14 cellular contexts compared by ENCODE assay signal in genomic region chr22:46337870-46338269, GRCh38. TPM values are rescaled to one million over a fixed set of nuclear protein-coding genes. Genes with fewer than 3 reads are reported as not detected.
DNase-seq lines count a peak whose midpoint lies in the region; ATAC-seq and TF ChIP-seq lines count a peak whose summit lies in the region.
"Had no signal": no experiment of that assay in that cellular context is flagged by ENCODE, and none has a peak within 500 bp of the region (broad histone marks: within the 10 kb centered on the region; RNA-seq: fewer than 3 reads in every experiment).

No MANE protein-coding gene starts in this region.

- TF ChIP-seq CTCF in gastroesophageal sphincter (IDR thresholded peaks at IDR 0.05), result no peak

- WGBS in gastroesophageal sphincter (ENCODE audit: low coverage in 1 of 2), 2 donors, result 60 to 77% methylated on average over 1 to 2 of the region's 9 CpGs

- TF ChIP-seq EP300 in gastroesophageal sphincter (IDR thresholded peaks at IDR 0.05), result no peak

- H3K9me3 Mint-ChIP-seq in activated naive CD4-positive, alpha-beta T cell treated with anti-CD3 and anti-CD28 coated beads, Interleukin-2, amount 50 U/mL, for 24 hours, result no peaks in the 10 kb centered on the region
- H3K9me3 Mint-ChIP-seq in IgD-negative memory B cell, result no peaks in the 10 kb centered on the region
- H3K9me3 Mint-ChIP-seq in immature natural killer cell, result no peaks in the 10 kb centered on the region
- no peaks in the 10 kb centered on the region for H3K9me3 Mint-ChIP-seq in stimulated activated effector memory CD8-positive, alpha-beta T cell treated with anti-CD3 and anti-CD28 coated beads, Interleukin-12 subunit alpha, Interleukin-12 subunit beta, amount 100 ng/mL, for 72 hours
- H3K9me3 Mint-ChIP-seq in activated CD4-positive, alpha-beta T cell treated with anti-CD3 and anti-CD28 coated beads, Interleukin-2, amount 10 ng/mL, durations not matched to agents 24 days and 14 days, result no peaks in the 10 kb centered on the region
- H3K9me3 Mint-ChIP-seq: activated naive CD4-positive, alpha-beta T cell treated with anti-CD3 and anti-CD28 coated beads, Interleukin-2, amount 10 ng/mL, durations not matched to agents 7 days and 5 days had no signal

- H3K27ac Mint-ChIP-seq in activated naive CD4-positive, alpha-beta T cell treated with anti-CD3 and anti-CD28 coated beads, Interleukin-2, amount 50 U/mL, for 24 hours, result no peak overlapping the region
- H3K27ac Mint-ChIP-seq in IgD-negative memory B cell (peak overlapping the region in 1 of 3 donors; percentile 68), immature natural killer cell (peak overlapping the region in 4 of 6 donors; percentile 14 to 60 (median 26))
- H3K27ac Mint-ChIP-seq in stimulated activated effector memory CD8-positive, alpha-beta T cell treated with anti-CD3 and anti-CD28 coated beads, Interleukin-12 subunit alpha, Interleukin-12 subunit beta, amount 100 ng/mL, for 72 hours, result peak overlapping the region; percentile 59
- no peak overlapping the region for H3K27ac Mint-ChIP-seq in activated CD4-positive, alpha-beta T cell treated with anti-CD3 and anti-CD28 coated beads, Interleukin-2, amount 10 ng/mL, durations not matched to agents 24 days and 14 days

- no peak for ATAC-seq in stimulated activated effector memory CD8-positive, alpha-beta T cell treated with anti-CD3 and anti-CD28 coated beads, Interleukin-12 subunit alpha, Interleukin-12 subunit beta, amount 100 ng/mL, for 72 hours
- no peak for ATAC-seq in gastroesophageal sphincter
- ATAC-seq in GM19463 (IDR thresholded peaks at IDR 0.05; ENCODE audit: unreplicated experiment), result no peak

- peak overlapping the region; percentile 36 for H3K4me3 Mint-ChIP-seq in activated naive CD4-positive, alpha-beta T cell treated with anti-CD3 and anti-CD28 coated beads, Interleukin-2, amount 50 U/mL, for 24 hours
- H3K4me3 Mint-ChIP-seq in IgD-negative memory B cell (peak overlapping the region in 3 of 4 donors; percentile 22 to 75 (median 39)), immature natural killer cell (peak overlapping the region in 4 of 5 donors; percentile 26 to 85 (median 49))
- H3K4me3 Mint-ChIP-seq in stimulated activated effector memory CD8-positive, alpha-beta T cell treated with anti-CD3 and anti-CD28 coated beads, Interleukin-12 subunit alpha, Interleukin-12 subunit beta, amount 100 ng/mL, for 72 hours, result no peak overlapping the region
- H3K4me3 Mint-ChIP-seq in activated CD4-positive, alpha-beta T cell treated with anti-CD3 and anti-CD28 coated beads, Interleukin-2, amount 10 ng/mL, durations not matched to agents 24 days and 14 days, result no peak overlapping the region
- H3K4me3 Mint-ChIP-seq: activated naive CD4-positive, alpha-beta T cell treated with anti-CD3 and anti-CD28 coated beads, Interleukin-2, amount 10 ng/mL, durations not matched to agents 7 days and 5 days had no signal

- peaks cover 0 to 30% (median 13%) of the 10 kb centered on the region in 3 donors for H3K4me1 ChIP-seq in gastroesophageal sphincter

- H3K36me3 ChIP-seq in gastroesophageal sphincter, result peaks cover 0 to 56% of the 10 kb centered on the region in 2 donors

- H3K36me3 Mint-ChIP-seq in activated naive CD4-positive, alpha-beta T cell treated with anti-CD3 and anti-CD28 coated beads, Interleukin-2, amount 50 U/mL, for 24 hours, result peaks cover 15% of the 10 kb centered on the region
- H3K36me3 Mint-ChIP-seq in IgD-negative memory B cell, result peaks cover 9% of the 10 kb centered on the region
- H3K36me3 Mint-ChIP-seq in immature natural killer cell, result peaks cover 12 to 27% (median 21%) of the 10 kb centered on the region in 3 donors
- peaks cover 82% of the 10 kb centered on the region for H3K36me3 Mint-ChIP-seq in stimulated activated effector memory CD8-positive, alpha-beta T cell treated with anti-CD3 and anti-CD28 coated beads, Interleukin-12 subunit alpha, Interleukin-12 subunit beta, amount 100 ng/mL, for 72 hours
- H3K36me3 Mint-ChIP-seq in activated CD4-positive, alpha-beta T cell treated with anti-CD3 and anti-CD28 coated beads, Interleukin-2, amount 10 ng/mL, durations not matched to agents 24 days and 14 days (ENCODE audit: low read depth), result peaks cover 55% of the 10 kb centered on the region

- no peaks in the 10 kb centered on the region for H3K27me3 ChIP-seq in gastroesophageal sphincter

- no peaks in the 10 kb centered on the region for H3K27me3 Mint-ChIP-seq in activated naive CD4-positive, alpha-beta T cell treated with anti-CD3 and anti-CD28 coated beads, Interleukin-2, amount 50 U/mL, for 24 hours
- peaks cover 3% of the 10 kb centered on the region for H3K27me3 Mint-ChIP-seq in IgD-negative memory B cell
- H3K27me3 Mint-ChIP-seq in immature natural killer cell (ENCODE audit: low read depth in 3 of 3), result peaks cover 2 to 7% (median 2%) of the 10 kb centered on the region in 3 donors
- no peaks in the 10 kb centered on the region for H3K27me3 Mint-ChIP-seq in activated CD4-positive, alpha-beta T cell treated with anti-CD3 and anti-CD28 coated beads, Interleukin-2, amount 10 ng/mL, durations not matched to agents 24 days and 14 days
- H3K27me3 Mint-ChIP-seq: activated naive CD4-positive, alpha-beta T cell treated with anti-CD3 and anti-CD28 coated beads, Interleukin-2, amount 10 ng/mL, durations not matched to agents 7 days and 5 days had no signal

- intact Hi-C loops in activated CD4-positive, alpha-beta T cell treated with anti-CD3 and anti-CD28 coated beads, Interleukin-2, amount 10 ng/mL, durations not matched to agents 24 days and 14 days (cut with micrococcal nuclease), result loop anchor here (10.0 kb wide), 1 partner anchor 333 kb away; no protein-coding TSS in a partner anchor

- H3K9me3 ChIP-seq in gastroesophageal sphincter, result no peaks in the 10 kb centered on the region

- no peak for TF ChIP-seq POLR2A in gastroesophageal sphincter (IDR thresholded peaks at IDR 0.05)

- DNase-seq in activated naive CD4-positive, alpha-beta T cell (lab: John Stamatoyannopoulos, UW), result no peak
- no peak for DNase-seq in immature natural killer cell
- DNase-seq in stimulated activated effector memory CD8-positive, alpha-beta T cell treated with anti-CD3 and anti-CD28 coated beads, Interleukin-12 subunit alpha, Interleukin-12 subunit beta, amount 100 ng/mL, for 72 hours (ENCODE audit: low spot score in 2 of 2), result no peak
- no peak for DNase-seq in activated CD4-positive, alpha-beta T cell treated with anti-CD3 and anti-CD28 coated beads, Interleukin-2, amount 10 ng/mL, durations not matched to agents 24 days and 14 days
- DNase-seq: activated CD4-positive, CD25-positive, alpha-beta regulatory T cell; activated naive CD4-positive, alpha-beta T cell treated with anti-CD3 and anti-CD28 coated beads, Interleukin-2, amount 10 ng/mL, durations not matched to agents 7 days and 5 days; C1 segment of cervical spinal cord; NCI-H1092 treated with DMSO at 0.1 percent for 48 hours; NCI-H2081; stimulated activated CD4-positive, alpha-beta T cell treated with anti-CD3 and anti-CD28 coated beads, Interleukin-2, amount 100 ng/mL, for 24 hours had no signal

- peaks cover 50% of the 10 kb centered on the region for H3K4me1 Mint-ChIP-seq in activated naive CD4-positive, alpha-beta T cell treated with anti-CD3 and anti-CD28 coated beads, Interleukin-2, amount 50 U/mL, for 24 hours
- H3K4me1 Mint-ChIP-seq in IgD-negative memory B cell (peaks cover 16 to 27% (median 18%) of the 10 kb centered on the region in 3 donors), immature natural killer cell (peaks cover 40 to 46% of the 10 kb centered on the region in 2 donors)
- peaks cover 47% of the 10 kb centered on the region for H3K4me1 Mint-ChIP-seq in stimulated activated effector memory CD8-positive, alpha-beta T cell treated with anti-CD3 and anti-CD28 coated beads, Interleukin-12 subunit alpha, Interleukin-12 subunit beta, amount 100 ng/mL, for 72 hours
- peaks cover 24% of the 10 kb centered on the region for H3K4me1 Mint-ChIP-seq in activated CD4-positive, alpha-beta T cell treated with anti-CD3 and anti-CD28 coated beads, Interleukin-2, amount 10 ng/mL, durations not matched to agents 24 days and 14 days

- H3K4me3 ChIP-seq in gastroesophageal sphincter, result no peak overlapping the region

- H3K27ac ChIP-seq in gastroesophageal sphincter, result no peak overlapping the region

RNA-seq across cellular contexts. Expression of gene TRMU, which starts 2.4 kb away (rescaled TPM):
- polyA plus RNA-seq in IgD-negative memory B cell, result 22.1 TPM
- 10 to 100 TPM; 12.3 to 18.5 (median 16.8) TPM for polyA plus RNA-seq in immature natural killer cell
- total RNA-seq in gastroesophageal sphincter, result 10 to 100 TPM in 3 of 4 donors, 1 to 10 TPM in 1; 9.9 to 33.8 (median 24.6) TPM
- 79.9 and 84.4 TPM in 2 replicates for total RNA-seq in activated CD4-positive, alpha-beta T cell treated with anti-CD3 and anti-CD28 coated beads, Interleukin-2, amount 10 ng/mL, durations not matched to agents 24 days and 14 days

RNA-seq across cellular contexts. Expression of gene GTSE1, which starts 41.2 kb away (rescaled TPM):
- polyA plus RNA-seq in IgD-negative memory B cell (not detected), immature natural killer cell (under 1 TPM in 2 of 3 donors, not detected in 1; 0.50 to 0.71 TPM)
- total RNA-seq in gastroesophageal sphincter, result under 1 TPM in 3 of 4 donors, not detected in 1; 0.13 to 0.20 (median 0.19) TPM
- total RNA-seq in activated CD4-positive, alpha-beta T cell treated with anti-CD3 and anti-CD28 coated beads, Interleukin-2, amount 10 ng/mL, durations not matched to agents 24 days and 14 days, result 37.6 and 40.8 TPM in 2 replicates

Comparison
In these comparisons a context has a peak if more than half of its experiments do, and no peak if none do; other contexts are left out.
1. H3K27ac Mint-ChIP-seq: peak in immature natural killer cell (4 of 6) and stimulated activated effector memory CD8-positive, alpha-beta T cell treated with anti-CD3 and anti-CD28 coated beads, Interleukin-12 subunit alpha, Interleukin-12 subunit beta, amount 100 ng/mL, for 72 hours (single experiment); none in activated naive CD4-positive, alpha-beta T cell treated with anti-CD3 and anti-CD28 coated beads, Interleukin-2, amount 50 U/mL, for 24 hours (single experiment) and activated CD4-positive, alpha-beta T cell treated with anti-CD3 and anti-CD28 coated beads, Interleukin-2, amount 10 ng/mL, durations not matched to agents 24 days and 14 days (single experiment).
2. H3K4me3 Mint-ChIP-seq: peak in activated naive CD4-positive, alpha-beta T cell treated with anti-CD3 and anti-CD28 coated beads, Interleukin-2, amount 50 U/mL, for 24 hours (single experiment), IgD-negative memory B cell (3 of 4) and immature natural killer cell (4 of 5); none in stimulated activated effector memory CD8-positive, alpha-beta T cell treated with anti-CD3 and anti-CD28 coated beads, Interleukin-12 subunit alpha, Interleukin-12 subunit beta, amount 100 ng/mL, for 72 hours (single experiment) and activated CD4-positive, alpha-beta T cell treated with anti-CD3 and anti-CD28 coated beads, Interleukin-2, amount 10 ng/mL, durations not matched to agents 24 days and 14 days (single experiment).
3. RNA of gene GTSE1, which starts 41.2 kb away (total RNA-seq): 37.6 to 40.8 TPM in activated CD4-positive, alpha-beta T cell treated with anti-CD3 and anti-CD28 coated beads, Interleukin-2, amount 10 ng/mL, durations not matched to agents 24 days and 14 days; 0.13 to 0.20 TPM in gastroesophageal sphincter; every median in the first group is over 10 times any median in the second.